11 cellular contexts compared by ENCODE assay signal in the genomic region with DNA sequence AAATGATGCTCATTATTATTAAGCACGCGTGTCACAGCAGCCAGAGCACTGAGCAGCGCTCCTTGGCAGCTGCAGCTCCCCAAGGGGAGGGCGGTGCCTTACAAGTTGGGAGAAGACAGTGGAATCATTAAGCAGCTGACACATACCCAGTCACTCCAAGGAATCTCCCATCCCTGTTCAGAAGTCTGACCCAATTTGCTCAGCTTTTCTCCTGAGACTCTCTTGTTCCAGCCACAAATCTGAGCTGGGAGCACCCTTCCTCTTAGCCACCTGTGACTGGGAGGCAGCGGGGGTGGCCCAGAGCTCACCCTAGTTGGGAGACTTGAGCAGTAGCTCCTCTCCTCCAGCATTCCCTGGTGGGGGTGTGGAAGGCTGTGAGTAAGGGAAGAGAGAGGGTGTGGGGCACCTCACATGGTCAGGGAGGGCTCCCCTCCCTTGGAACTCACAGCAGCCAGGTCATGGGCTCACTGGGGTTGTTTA.
A peak's percentile ranks its signal among the peaks of the same experiment; 100 is the strongest.
DNase-seq lines count a peak whose midpoint lies in the region; ATAC-seq and TF ChIP-seq lines count a peak whose summit lies in the region.
"Had no signal": no experiment of that assay in that cellular context is flagged by ENCODE, and none has a peak within 500 bp of the region (broad histone marks: within the 10 kb centered on the region; RNA-seq: fewer than 3 reads in every experiment).

No MANE protein-coding gene starts in this region.

- DNase-seq in HT1080 (ENCODE audit: low read depth) = peak; percentile 28
- peak; percentile 39 for DNase-seq in dedifferentiated amniotic fluid mesenchymal stem cell (ENCODE audit: extremely low spot score)
- DNase-seq in lower lobe of right lung = no peak
- DNase-seq in tibial artery = peak; percentile 89 to 92
- no peak for DNase-seq in GM10266 (ENCODE audit: extremely low spot score)
- DNase-seq in SHP77 treated with DMSO at 0.1 percent for 48 hours (lab: John Stamatoyannopoulos, UW) = no peak
- DNase-seq: activated T-cell treated with anti-CD3 and anti-CD28 coated beads, Interleukin-2, amount 50 U/mL, for 4 hours; DND-41; NCI-H1092 had no signal

- no peaks in the 10 kb centered on the region for H3K36me3 ChIP-seq in lower lobe of right lung
- no peaks in the 10 kb centered on the region for H3K36me3 ChIP-seq in tibial artery

- peaks cover 32% of the 10 kb centered on the region for H3K4me1 ChIP-seq in lower lobe of right lung
- peaks cover 0 to 68% (median 46%) of the 10 kb centered on the region in 4 donors for H3K4me1 ChIP-seq in tibial artery

- H3K9me3 ChIP-seq in lower lobe of right lung (no peaks in the 10 kb centered on the region), tibial artery (no peaks in the 10 kb centered on the region)

- H3K27me3 ChIP-seq in lower lobe of right lung (ENCODE audit: low read depth) (no peaks in the 10 kb centered on the region), tibial artery (no peaks in the 10 kb centered on the region)

- TF ChIP-seq CTCF in lower lobe of right lung (IDR thresholded peaks at IDR 0.05) = no peak
- TF ChIP-seq CTCF in tibial artery (IDR thresholded peaks at IDR 0.05) = no peak
- TF ChIP-seq CTCF in GM10266 (IDR thresholded peaks at IDR 0.05; ENCODE audit: control insufficient read depth, insufficient read depth, low read depth, missing control alignments) = no peak

- ATAC-seq in lower lobe of right lung = peak; percentile 42 to 44
- ATAC-seq in HG02588 (IDR thresholded peaks at IDR 0.05; ENCODE audit: unreplicated experiment) = no peak
- no peak for ATAC-seq in GM19035 (IDR thresholded peaks at IDR 0.05; ENCODE audit: unreplicated experiment)
- ATAC-seq: activated T-cell treated with anti-CD3 and anti-CD28 coated beads, Interleukin-2, amount 50 U/mL, for 4 hours had no signal

- H3K27ac ChIP-seq in lower lobe of right lung = peak overlapping the region; percentile 31
- H3K27ac ChIP-seq in tibial artery = peak overlapping the region; percentile 79 to 81

- intact Hi-C loops in lower lobe of right lung (cut with DNase I) = no loop called here
- intact Hi-C loops in tibial artery (cut with DNase I; ENCODE audit: low total_unique reads) = no loop called here

- H3K4me3 ChIP-seq in lower lobe of right lung = no peak overlapping the region
- H3K4me3 ChIP-seq in tibial artery = no peak overlapping the region

Comparison
In these comparisons a context has a peak if more than half of its experiments do, and no peak if none do; other contexts are left out.
1. DNase-seq: peak in HT1080 (single experiment), dedifferentiated amniotic fluid mesenchymal stem cell (single experiment) and tibial artery (2 of 2); none in lower lobe of right lung (single experiment), GM10266 (single experiment) and SHP77 treated with DMSO at 0.1 percent for 48 hours (single experiment).
2. ATAC-seq: peak in lower lobe of right lung (2 of 2); none in HG02588 (single experiment) and GM19035 (single experiment).